In genomic region chr2:119702203-119702917, GRCh38 we compare ENCODE assay signal across 16 cellular contexts. TPM values are rescaled to one million over a fixed set of nuclear protein-coding genes. Genes with fewer than 3 reads are reported as not detected.
DNase-seq lines count a peak whose midpoint lies in the region; ATAC-seq and TF ChIP-seq lines count a peak whose summit lies in the region.
"Had no signal": no experiment of that assay in that cellular context is flagged by ENCODE, and none has a peak within 500 bp of the region (broad histone marks: within the 10 kb centered on the region; RNA-seq: fewer than 3 reads in every experiment).

No MANE protein-coding gene starts in this region.

- peak overlapping the region; percentile 97 for H3K27ac ChIP-seq in HUES48 (ENCODE audit: low read depth, low read length)
- H3K27ac ChIP-seq in parathyroid adenoma = no peak overlapping the region

- no peak for TF ChIP-seq CTCF in parathyroid adenoma (IDR thresholded peaks at IDR 0.05)

- no peaks in the 10 kb centered on the region for H3K27me3 Mint-ChIP-seq in activated T-helper 17 cell treated with anti-CD3 and anti-CD28 coated beads, Interleukin-2, amount 50 U/mL, for 72 hours
- peaks cover 5 to 9% (median 5%) of the 10 kb centered on the region in 3 donors for H3K27me3 Mint-ChIP-seq in immature natural killer cell (ENCODE audit: low read depth in 3 of 3)
- H3K27me3 Mint-ChIP-seq: CD4-positive, alpha-beta T cell; IgD-negative memory B cell had no signal

- H3K9ac ChIP-seq in HUES48 (ENCODE audit: low read depth, low read length) = no peak overlapping the region
- no peak overlapping the region for H3K9ac ChIP-seq in parathyroid adenoma
- H3K9ac ChIP-seq: SK-N-SH had no signal

- H3K4me3 Mint-ChIP-seq in activated T-helper 17 cell treated with anti-CD3 and anti-CD28 coated beads, Interleukin-2, amount 50 U/mL, for 72 hours = peak overlapping the region; percentile 69
- H3K4me3 Mint-ChIP-seq in immature natural killer cell = no peak overlapping the region
- H3K4me3 Mint-ChIP-seq: CD4-positive, alpha-beta T cell; IgD-negative memory B cell had no signal

- H3K4me3 ChIP-seq in HUES48 (ENCODE audit: low read depth, low read length) (no peak overlapping the region), parathyroid adenoma (ENCODE audit: low read depth, low read length) (no peak overlapping the region)
- H3K4me3 ChIP-seq: GM12878 had no signal

- no peaks in the 10 kb centered on the region for H3K9me3 ChIP-seq in HUES48 (ENCODE audit: control insufficient read depth, insufficient read depth, low read length)
- no peaks in the 10 kb centered on the region for H3K9me3 ChIP-seq in parathyroid adenoma (ENCODE audit: control insufficient read depth, low read length)
- H3K9me3 ChIP-seq: Caco-2, SK-N-SH had no signal

- ATAC-seq in left cardiac atrium (peak; percentile 36 to 42), Right ventricle myocardium inferior (no peak)
- no peak for ATAC-seq in activated T-helper 17 cell treated with anti-CD3 and anti-CD28 coated beads, Interleukin-2, amount 50 U/mL, for 72 hours (replicated peaks)

- H3K36me3 Mint-ChIP-seq in activated T-helper 17 cell treated with anti-CD3 and anti-CD28 coated beads, Interleukin-2, amount 50 U/mL, for 72 hours (ENCODE audit: low read depth) = no peaks in the 10 kb centered on the region
- H3K36me3 Mint-ChIP-seq in immature natural killer cell = peaks cover 0 to 4% (median 0%) of the 10 kb centered on the region in 3 donors

- H3K27me3 ChIP-seq in HUES48 (ENCODE audit: control insufficient read depth, insufficient read depth, low read length) (no peaks in the 10 kb centered on the region), parathyroid adenoma (ENCODE audit: control insufficient read depth, insufficient read depth, low read length) (no peaks in the 10 kb centered on the region)

- POLR2A ChIA-PET in HEK293T (lab: Yijun Ruan, JAX) = no interaction called here

- CTCF ChIA-PET in HEK293T (lab: Yijun Ruan, JAX) = interaction anchor here (0.5 to 2.2 kb wide), 10 partner anchors 16 to 612 kb away, joined by 3 to 12 read pairs (median 5); no protein-coding TSS in a partner anchor

- peaks cover 45% of the 10 kb centered on the region for H3K4me1 ChIP-seq in HUES48 (ENCODE audit: control insufficient read depth, insufficient read depth, low read length)
- no peaks in the 10 kb centered on the region for H3K4me1 ChIP-seq in parathyroid adenoma
- H3K4me1 ChIP-seq: Caco-2 had no signal

- peak overlapping the region; percentile 52 for H2AFZ ChIP-seq in parathyroid adenoma

- intact Hi-C loops in left cardiac atrium (cut with DNase I) (loop anchor here in 1 of 2 donors (5.0 kb wide), 2 partner anchors 125 to 475 kb away; no protein-coding TSS in a partner anchor), Right ventricle myocardium inferior (cut with DNase I) (loop anchor here (5.0 to 10.0 kb wide), 2 partner anchors 475 to 612 kb away; no protein-coding TSS in a partner anchor)

- H3K79me2 ChIP-seq in parathyroid adenoma = no peaks in the 10 kb centered on the region

- H3K27ac Mint-ChIP-seq in activated T-helper 17 cell treated with anti-CD3 and anti-CD28 coated beads, Interleukin-2, amount 50 U/mL, for 72 hours = no peak overlapping the region
- H3K27ac Mint-ChIP-seq in immature natural killer cell = no peak overlapping the region
- H3K27ac Mint-ChIP-seq: CD4-positive, alpha-beta T cell; IgD-negative memory B cell had no signal

- H3K4me2 ChIP-seq in parathyroid adenoma (ENCODE audit: low read length) = no peak overlapping the region
- H3K4me2 ChIP-seq: SK-N-SH had no signal

- DNase-seq in left cardiac atrium (no peak), Right ventricle myocardium inferior (ENCODE audit: missing footprints) (no peak), immature natural killer cell (no peak), dedifferentiated amniotic fluid mesenchymal stem cell (ENCODE audit: extremely low spot score) (no peak), HEK293T (ENCODE audit: extremely low spot score) (no peak)
- DNase-seq: GOT3, NCI-H1092, NCI-H446 treated with DMSO at 0.1 percent for 48 hours had no signal

- peaks cover 17% of the 10 kb centered on the region for H3K4me1 Mint-ChIP-seq in activated T-helper 17 cell treated with anti-CD3 and anti-CD28 coated beads, Interleukin-2, amount 50 U/mL, for 72 hours
- H3K4me1 Mint-ChIP-seq in immature natural killer cell = peaks cover 6 to 8% of the 10 kb centered on the region in 2 donors

- no peaks in the 10 kb centered on the region for H3K9me3 Mint-ChIP-seq in activated T-helper 17 cell treated with anti-CD3 and anti-CD28 coated beads, Interleukin-2, amount 50 U/mL, for 72 hours
- peaks cover 0 to 1% (median 0%) of the 10 kb centered on the region in 6 donors for H3K9me3 Mint-ChIP-seq in immature natural killer cell
- H3K9me3 Mint-ChIP-seq: CD4-positive, alpha-beta T cell had no signal

- H3K36me3 ChIP-seq in HUES48 (ENCODE audit: control insufficient read depth, insufficient read depth, low read length) (no peaks in the 10 kb centered on the region), parathyroid adenoma (ENCODE audit: control insufficient read depth, insufficient read depth, low read length) (no peaks in the 10 kb centered on the region)

TF ChIP-seq in HEK293T, 16 proteins besides CTCF, POLR2A, EP300 and RAD21:
- TF ChIP-seq ZNF384 (IDR thresholded peaks at IDR 0.05) (no peak), ELF4 (IDR thresholded peaks at IDR 0.05) (no peak), PKNOX1 (IDR thresholded peaks at IDR 0.05) (no peak)
TF ChIP-seq in HEK293T: peak in this region for 0.

RNA-seq across cellular contexts. Expression of gene TMEM177, which starts 23.4 kb away (rescaled TPM):
- 1 to 10 TPM; 8.6 to 9.3 TPM for total RNA-seq in left cardiac atrium
- total RNA-seq in Right ventricle myocardium inferior = 10.5 TPM
- total RNA-seq in activated T-helper 17 cell treated with anti-CD3 and anti-CD28 coated beads, Interleukin-2, amount 50 U/mL, for 72 hours = 10 to 100 TPM in 1 of 2 donors, 1 to 10 TPM in 1; 7.5 to 11.2 TPM
- 1 to 10 TPM; 2.8 to 7.3 (median 3.6) TPM for polyA plus RNA-seq in immature natural killer cell

RNA-seq across cellular contexts. Expression of gene PTPN4, which starts 57.4 kb away (rescaled TPM):
- total RNA-seq in left cardiac atrium (10 to 100 TPM; 33.0 TPM), Right ventricle myocardium inferior (40.4 TPM)
- 10 to 100 TPM; 34.9 to 49.4 TPM for total RNA-seq in activated T-helper 17 cell treated with anti-CD3 and anti-CD28 coated beads, Interleukin-2, amount 50 U/mL, for 72 hours
- 100 to 1,000 TPM; 172 to 335 (median 206) TPM for polyA plus RNA-seq in immature natural killer cell

Comparison
In these comparisons a context has a peak if more than half of its experiments do, and no peak if none do; other contexts are left out.
1. ATAC-seq: peak in left cardiac atrium (2 of 2); none in Right ventricle myocardium inferior (single experiment) and activated T-helper 17 cell treated with anti-CD3 and anti-CD28 coated beads, Interleukin-2, amount 50 U/mL, for 72 hours (single experiment).